In genomic region chr2:111669928-111670695, GRCh38 we compare ENCODE assay signal across 17 cellular contexts.
DNase-seq lines count a peak whose midpoint lies in the region; ATAC-seq and TF ChIP-seq lines count a peak whose summit lies in the region.
"Had no signal": no experiment of that assay in that cellular context is flagged by ENCODE, and none has a peak within 500 bp of the region (broad histone marks: within the 10 kb centered on the region; RNA-seq: fewer than 3 reads in every experiment).

No MANE protein-coding gene starts in this region.

- in situ Hi-C loops in IMR-90 (cut with MboI; ENCODE audit: low sequenced_read_pairs) = loop anchor here (10.0 to 25.0 kb wide), 2 partner anchors 183 to 555 kb away; no protein-coding TSS in a partner anchor

- H2BK5ac ChIP-seq in IMR-90 (ENCODE audit: low read depth, low read length, poor library complexity, severe bottlenecking) = no peak overlapping the region

- no peak overlapping the region for H3K27ac ChIP-seq in A673 (ENCODE audit: low read depth, low read length, poor library complexity, severe bottlenecking)
- no peak overlapping the region for H3K27ac ChIP-seq in IMR-90 (ENCODE audit: insufficient read depth, low read length)
- peak overlapping the region; percentile 88 for H3K27ac ChIP-seq in SU-DHL-6 (ENCODE audit: low read depth, low read length)
- H3K27ac ChIP-seq: RWPE1 had no signal

- WGBS in IMR-90 (ENCODE audit: extremely low coverage in 2 of 2, insufficient read length in 1 of 2), 2 experiments = 88% methylated on average over 3 of the region's 11 CpGs; no CpG with 5 or more reads in 1 of the 2 experiments

- H3K27me3 ChIP-seq in A673 (replicated peaks; ENCODE audit: insufficient read depth, low read depth, low read length, poor library complexity) (no peaks in the 10 kb centered on the region), IMR-90 (ENCODE audit: control insufficient read depth, insufficient read depth, low read length) (no peaks in the 10 kb centered on the region), SU-DHL-6 (ENCODE audit: low read length) (no peaks in the 10 kb centered on the region)

- H2AK9ac ChIP-seq in IMR-90 (replicated peaks; ENCODE audit: low read depth, low read length, poor library complexity) = no peak overlapping the region

- H4K5ac ChIP-seq in IMR-90 (ENCODE audit: low read depth, low read length) = no peak overlapping the region

- dilution Hi-C loops in IMR-90 (cut with HindIII; ENCODE audit: low sequenced_read_pairs, unreplicated experiment) = no loop called here

- H4K20me1 ChIP-seq in IMR-90 (ENCODE audit: insufficient read depth, low read length) = no peaks in the 10 kb centered on the region
- no peaks in the 10 kb centered on the region for H4K20me1 ChIP-seq in SU-DHL-6 (ENCODE audit: low read depth, low read length)

- H3K4ac ChIP-seq in IMR-90 (ENCODE audit: low read depth, low read length) = no peak overlapping the region

- H2AK5ac ChIP-seq in IMR-90 (ENCODE audit: low read depth, low read length) = 0 out of 2 replicates have a peak overlapping the region, but pooled peaks have one; percentile 30

- no peak overlapping the region for H3K23ac ChIP-seq in IMR-90 (ENCODE audit: low read depth, low read length)

- DNase-seq in A673 (ENCODE audit: low spot score) (no peak), IMR-90 (peak; percentile 19), left lobe of liver (ENCODE audit: low spot score) (peak; percentile 33), NCI-H2227 treated with DMSO at 0.1 percent for 48 hours (lab: John Stamatoyannopoulos, UW) (no peak), SIG-M5 (lab: John Stamatoyannopoulos, UW) (no peak)
- DNase-seq in central memory CD4-positive, alpha-beta T cell = no peak
- DNase-seq: activated CD4-positive, CD25-positive, alpha-beta regulatory T cell treated with anti-CD3 and anti-CD28 coated beads, Interleukin-2, amount 50 U/mL, for 72 hours; activated naive CD4-positive, alpha-beta T cell; anterior cingulate cortex; Caco-2; erythroblast; NCI-H2029 treated with DMSO at 0.1 percent for 48 hours; nephron progenitor cell; stimulated activated CD4-positive, alpha-beta T cell treated with anti-CD3 and anti-CD28 coated beads, Interleukin-15, amount 100 ng/mL, for 24 hours had no signal

- TF ChIP-seq CTCF in A673 (conservative IDR thresholded peaks at IDR 0.05; ENCODE audit: low read depth, low read length) = peak; percentile 19; the same call in 1 of the 2 replicates
- 0 out of 2 replicates have a peak, but pooled peaks have one; percentile 19 for TF ChIP-seq CTCF in IMR-90 (conservative IDR thresholded peaks at IDR 0.05; ENCODE audit: low read depth, low read length)
- no peak for TF ChIP-seq CTCF in SU-DHL-6 (IDR thresholded peaks at IDR 0.05; ENCODE audit: insufficient read depth, low read length, poor library complexity, severe bottlenecking)

- H2AFZ ChIP-seq in IMR-90 (replicated peaks; ENCODE audit: low read length, poor library complexity) (no peak overlapping the region), SU-DHL-6 (ENCODE audit: low read depth, low read length, severe bottlenecking) (no peak overlapping the region)

- BruUV-seq in A673 (replicated peaks; lab: Mats Ljungman, UMichigan) (no TSS peak), IMR-90 (replicated peaks; lab: Mats Ljungman, UMichigan) (no TSS peak)

- no peak overlapping the region for H2BK20ac ChIP-seq in IMR-90 (ENCODE audit: low read depth, low read length)

- H3K9ac ChIP-seq in IMR-90 (ENCODE audit: low read depth, low read length) (no peak overlapping the region), SU-DHL-6 (ENCODE audit: low read length) (peak overlapping the region; percentile 15; the same call in 1 of the 2 replicates)

- TF ChIP-seq POLR2A in IMR-90 (IDR thresholded peaks at IDR 0.05; ENCODE audit: low read depth, low read length) = no peak

- H4K91ac ChIP-seq in IMR-90 (ENCODE audit: insufficient read depth, low read depth, low read length) = no peak overlapping the region

- no peaks in the 10 kb centered on the region for H3K9me1 ChIP-seq in IMR-90 (ENCODE audit: insufficient read depth, low read length)

- intact Hi-C loops in A673 (cut with micrococcal nuclease; ENCODE audit: unreplicated experiment) (no loop called here), IMR-90 (cut with micrococcal nuclease) (loop anchor here (10.0 kb wide), 2 partner anchors 175 to 205 kb away; no protein-coding TSS in a partner anchor)

- no peaks in the 10 kb centered on the region for H3K9me3 ChIP-seq in A673 (ENCODE audit: low read depth, low read length, poor library complexity, severe bottlenecking)
- no peaks in the 10 kb centered on the region for H3K9me3 ChIP-seq in IMR-90 (ENCODE audit: control insufficient read depth, insufficient read depth, low read length)
- H3K9me3 ChIP-seq in SU-DHL-6 (ENCODE audit: insufficient read depth, low read length) = no peaks in the 10 kb centered on the region; the same call in 1 of the 2 replicates
- H3K9me3 ChIP-seq: Caco-2 had no signal

- CTCF ChIA-PET in A673 (lab: Charles Lee) (no interaction called here), IMR-90 (lab: Yijun Ruan, JAX) (no interaction called here)

- H2BK15ac ChIP-seq in IMR-90 (ENCODE audit: low read depth, low read length) = no peak overlapping the region

- POLR2A ChIA-PET in A673 (lab: Charles Lee; ENCODE audit: low non-redundant PET) (no interaction called here), IMR-90 (lab: Charles Lee; ENCODE audit: unreplicated experiment) (no interaction called here)

- no peaks in the 10 kb centered on the region for H3K9me2 ChIP-seq in SU-DHL-6 (replicated peaks; ENCODE audit: insufficient read depth, low read length)

- H3K4me2 ChIP-seq in IMR-90 (ENCODE audit: low read depth, low read length) (no peak overlapping the region), SU-DHL-6 (ENCODE audit: low read depth, low read length, poor library complexity, severe bottlenecking) (peak overlapping the region; percentile 61)

- no peak overlapping the region for H3K18ac ChIP-seq in IMR-90 (ENCODE audit: low read depth, low read length)

- no peak overlapping the region for H3K4me3 ChIP-seq in A673 (ENCODE audit: low read depth, low read length, poor library complexity, severe bottlenecking)
- no peak overlapping the region for H3K4me3 ChIP-seq in IMR-90 (ENCODE audit: insufficient read depth, low read depth, low read length)
- H3K4me3 ChIP-seq in SU-DHL-6 (ENCODE audit: insufficient read depth, low read length, poor library complexity, severe bottlenecking) = no peak overlapping the region

- no peaks in the 10 kb centered on the region for H3K79me1 ChIP-seq in IMR-90 (ENCODE audit: low read depth in 1 of 2, low read length in 2 of 2)

- no peak overlapping the region for H3K14ac ChIP-seq in IMR-90 (replicated peaks; ENCODE audit: low read depth, low read length)

- no peaks in the 10 kb centered on the region for H3K79me2 ChIP-seq in SU-DHL-6 (ENCODE audit: insufficient read depth, low read length)

- no peak for ATAC-seq in IMR-90 (ENCODE audit: low read depth)
- no peak for ATAC-seq in left lobe of liver
- ATAC-seq in HG02884 (IDR thresholded peaks at IDR 0.05; ENCODE audit: unreplicated experiment) = no peak

- peaks cover 8% of the 10 kb centered on the region for H3F3A ChIP-seq in SU-DHL-6 (ENCODE audit: insufficient read depth)

- H4K8ac ChIP-seq in IMR-90 (ENCODE audit: low read depth in 2 of 2, low read length in 2 of 2) = no peak overlapping the region

- TF ChIP-seq RAD21 in IMR-90 (IDR thresholded peaks at IDR 0.05; ENCODE audit: low read length) = no peak

- no peak overlapping the region for H2BK120ac ChIP-seq in IMR-90 (ENCODE audit: low read depth, low read length)

- no peaks in the 10 kb centered on the region for H3K4me1 ChIP-seq in A673 (ENCODE audit: insufficient read depth, low read length, poor library complexity, severe bottlenecking)
- H3K4me1 ChIP-seq in IMR-90 (ENCODE audit: control insufficient read depth, insufficient read depth, low read length) = no peaks in the 10 kb centered on the region
- H3K4me1 ChIP-seq: Caco-2 had no signal

- no peak overlapping the region for H3K56ac ChIP-seq in IMR-90 (ENCODE audit: extremely low read depth, insufficient read depth, low read length)

- no peaks in the 10 kb centered on the region for H3K36me3 ChIP-seq in A673 (ENCODE audit: insufficient read depth, low read length, poor library complexity, severe bottlenecking)
- no peaks in the 10 kb centered on the region for H3K36me3 ChIP-seq in IMR-90 (ENCODE audit: control insufficient read depth, insufficient read depth, low read length)
- no peaks in the 10 kb centered on the region for H3K36me3 ChIP-seq in SU-DHL-6 (ENCODE audit: low read length)

TF ChIP-seq in IMR-90, 13 proteins besides CTCF, POLR2A, EP300 and RAD21:
- TF ChIP-seq USF2 (IDR thresholded peaks at IDR 0.05; ENCODE audit: low read depth, low read length) (no peak), MAFK (IDR thresholded peaks at IDR 0.05; ENCODE audit: low read depth, low read length) (no peak), BHLHE40 (IDR thresholded peaks at IDR 0.05; ENCODE audit: low read depth, low read length) (no peak), NFE2L2 (IDR thresholded peaks at IDR 0.05; ENCODE audit: low read depth, low read length) (no peak), RCOR1 (IDR thresholded peaks at IDR 0.05; ENCODE audit: insufficient replicate concordance, low read length) (no peak), FOS (IDR thresholded peaks at IDR 0.05; ENCODE audit: low read depth, low read length) (no peak), CHD1 (IDR thresholded peaks at IDR 0.05; ENCODE audit: low read depth, low read length) (no peak), ELK1 (IDR thresholded peaks at IDR 0.05; ENCODE audit: borderline replicate concordance, low read depth, low read length) (no peak), SMC3 (IDR thresholded peaks at IDR 0.05; ENCODE audit: low read depth, low read length) (no peak), CEBPB (IDR thresholded peaks at IDR 0.05; ENCODE audit: low read depth, low read length) (no peak), RFX5 (IDR thresholded peaks at IDR 0.05; ENCODE audit: low read depth, low read length) (no peak)

Comparison
In these comparisons a context has a peak if more than half of its experiments do, and no peak if none do; other contexts are left out.
1. DNase-seq: peak in IMR-90 (single experiment) and left lobe of liver (single experiment); none in A673 (single experiment), NCI-H2227 treated with DMSO at 0.1 percent for 48 hours (single experiment), SIG-M5 (single experiment) and central memory CD4-positive, alpha-beta T cell (single experiment).